8 cellular contexts compared by ENCODE assay signal in genomic region chr2:240433973-240434727, GRCh38. TPM values are rescaled to one million over a fixed set of nuclear protein-coding genes. Genes with fewer than 3 reads are reported as not detected.
A peak's percentile ranks its signal among the peaks of the same experiment; 100 is the strongest.
DNase-seq lines count a peak whose midpoint lies in the region; ATAC-seq, FAIRE-seq and TF ChIP-seq lines count a peak whose summit lies in the region.

No MANE protein-coding gene starts in this region.

- no peaks in the 10 kb centered on the region for H3K79me2 ChIP-seq in OCI-LY1 (ENCODE audit: insufficient read depth, low read length)

- H4K20me1 ChIP-seq in OCI-LY1 (ENCODE audit: insufficient read depth, low read length): no peaks in the 10 kb centered on the region

- H2AFZ ChIP-seq in OCI-LY1 (ENCODE audit: low read length): no peak overlapping the region

- TF ChIP-seq CTCF in CD8-positive, alpha-beta T cell (IDR thresholded peaks at IDR 0.05): no peak
- TF ChIP-seq CTCF in OCI-LY1 (IDR thresholded peaks at IDR 0.05; ENCODE audit: low read length): no peak
- no peak for TF ChIP-seq CTCF in bronchial epithelial cell (IDR thresholded peaks at IDR 0.05; ENCODE audit: insufficient read depth, low read length, severe bottlenecking)

- peak overlapping the region; percentile 76 for H3K4me2 ChIP-seq in OCI-LY1 (ENCODE audit: low read length)

- POLR2A ChIA-PET in CD8-positive, alpha-beta T cell (lab: Charles Lee): no interaction called here

- H3K4me3 Mint-ChIP-seq in CD8-positive, alpha-beta T cell: peak overlapping the region; percentile 85

- no peak for ATAC-seq in CD8-positive, alpha-beta T cell
- no peak for ATAC-seq in left colon

- no peaks in the 10 kb centered on the region for H3K9me3 Mint-ChIP-seq in CD8-positive, alpha-beta T cell

- no peaks in the 10 kb centered on the region for H3K36me3 ChIP-seq in CD8-positive, alpha-beta T cell (ENCODE audit: insufficient read depth, low read length)
- H3K36me3 ChIP-seq in OCI-LY1 (ENCODE audit: insufficient read depth, low read length) (no peaks in the 10 kb centered on the region), bronchial epithelial cell (ENCODE audit: control insufficient read depth, insufficient read depth, low read length) (peaks cover 2% of the 10 kb centered on the region)

- H3K4me1 ChIP-seq in CD8-positive, alpha-beta T cell (ENCODE audit: insufficient read depth, low read length): peaks cover 10% of the 10 kb centered on the region
- H3K4me1 ChIP-seq in OCI-LY1 (ENCODE audit: insufficient read depth, low read length, severe bottlenecking): peaks cover 8% of the 10 kb centered on the region

- no peaks in the 10 kb centered on the region for H3K9me2 ChIP-seq in OCI-LY1 (ENCODE audit: low read depth, low read length)

- intact Hi-C loops in CD8-positive, alpha-beta T cell (cut with DNase I, micrococcal nuclease): loop anchor here in 1 of 2 experiments (2.0 kb wide), 1 partner anchor 399 kb away; no protein-coding TSS in a partner anchor
- intact Hi-C loops in left colon (cut with DNase I, micrococcal nuclease): no loop called here

- H3K27ac Mint-ChIP-seq in CD8-positive, alpha-beta T cell: no peak overlapping the region

- peaks cover 3% of the 10 kb centered on the region for H3K36me3 Mint-ChIP-seq in CD8-positive, alpha-beta T cell

- H3K4me3 ChIP-seq in CD8-positive, alpha-beta T cell (ENCODE audit: low read depth, low read length): peak overlapping the region; percentile 65
- H3K4me3 ChIP-seq in OCI-LY1 (ENCODE audit: low read depth, low read length, poor library complexity, severe bottlenecking): peak overlapping the region; percentile 67
- H3K4me3 ChIP-seq in bronchial epithelial cell (ENCODE audit: low read depth, low read length): peak overlapping the region; percentile 75

- H3K9ac ChIP-seq in OCI-LY1 (ENCODE audit: low read length): peak overlapping the region; percentile 63

- peak; percentile 99 for FAIRE-seq in bronchial epithelial cell (lab: Jason Lieb, UNC)

- CTCF ChIA-PET in CD8-positive, alpha-beta T cell (lab: Charles Lee): no interaction called here

- peaks cover 17% of the 10 kb centered on the region for H3K27me3 ChIP-seq in CD8-positive, alpha-beta T cell (ENCODE audit: insufficient read depth, low read length)
- H3K27me3 ChIP-seq in OCI-LY1 (ENCODE audit: insufficient read depth, low read length) (no peaks in the 10 kb centered on the region), bronchial epithelial cell (ENCODE audit: control insufficient read depth, insufficient read depth, low read length) (no peaks in the 10 kb centered on the region)

- peaks cover 6% of the 10 kb centered on the region for H3K4me1 Mint-ChIP-seq in CD8-positive, alpha-beta T cell (ENCODE audit: low read depth)

- H3F3A ChIP-seq in OCI-LY1 (ENCODE audit: insufficient read depth, low read length): no peaks in the 10 kb centered on the region

- no peaks in the 10 kb centered on the region for H3K9me3 ChIP-seq in CD8-positive, alpha-beta T cell (ENCODE audit: low read length)
- no peaks in the 10 kb centered on the region for H3K9me3 ChIP-seq in OCI-LY1 (ENCODE audit: low read length)

- peak in 1 of 7 experiments; percentile 16 for DNase-seq in CD8-positive, alpha-beta T cell
- peak; percentile 98 for DNase-seq in bronchial epithelial cell (ENCODE audit: low read depth)
- peak; percentile 13 to 33 for DNase-seq in left colon
- DNase-seq in stromal cell of bone marrow (ENCODE audit: low read depth): peak; percentile 96
- DNase-seq in Kasumi-1 (lab: John Stamatoyannopoulos, UW): no peak
- DNase-seq in NCI-H1105 (lab: John Stamatoyannopoulos, UW): no peak
- DNase-seq in DMS 273 treated with DMSO at 0.1 percent for 48 hours (lab: John Stamatoyannopoulos, UW): no peak

- H3K27me3 Mint-ChIP-seq in CD8-positive, alpha-beta T cell (ENCODE audit: low read depth): peaks cover 18% of the 10 kb centered on the region

- H3K27ac ChIP-seq in CD8-positive, alpha-beta T cell (ENCODE audit: low read depth, low read length): no peak overlapping the region
- no peak overlapping the region for H3K27ac ChIP-seq in OCI-LY1 (ENCODE audit: low read depth, low read length, poor library complexity, severe bottlenecking)

RNA-seq across cellular contexts. Expression of gene GPC1, which starts 1.3 kb away (rescaled TPM):
- total RNA-seq in CD8-positive, alpha-beta T cell: under 1 TPM; 0.30 to 0.39 TPM
- total RNA-seq in bronchial epithelial cell (65.8 and 103 TPM in 2 replicates), left colon (10 to 100 TPM; 10.4 to 20.0 TPM)

Comparison
In these comparisons a context has a peak if more than half of its experiments do, and no peak if none do; other contexts are left out.
1. DNase-seq: peak in bronchial epithelial cell (single experiment), left colon (2 of 2) and stromal cell of bone marrow (single experiment); none in Kasumi-1 (0 of 2), NCI-H1105 (single experiment) and DMS 273 treated with DMSO at 0.1 percent for 48 hours (single experiment).
2. RNA of gene GPC1, which starts 1.3 kb away (total RNA-seq): 65.8 to 103 TPM in bronchial epithelial cell and 10.4 to 20.0 TPM in left colon; 0.30 to 0.39 TPM in CD8-positive, alpha-beta T cell; every median in the first group is over 4 times any median in the second.
3. Peak in every context shown above with its lines, with median percentiles within 50 percentile points of each other: H3K4me3 ChIP-seq.